In the genomic region with DNA sequence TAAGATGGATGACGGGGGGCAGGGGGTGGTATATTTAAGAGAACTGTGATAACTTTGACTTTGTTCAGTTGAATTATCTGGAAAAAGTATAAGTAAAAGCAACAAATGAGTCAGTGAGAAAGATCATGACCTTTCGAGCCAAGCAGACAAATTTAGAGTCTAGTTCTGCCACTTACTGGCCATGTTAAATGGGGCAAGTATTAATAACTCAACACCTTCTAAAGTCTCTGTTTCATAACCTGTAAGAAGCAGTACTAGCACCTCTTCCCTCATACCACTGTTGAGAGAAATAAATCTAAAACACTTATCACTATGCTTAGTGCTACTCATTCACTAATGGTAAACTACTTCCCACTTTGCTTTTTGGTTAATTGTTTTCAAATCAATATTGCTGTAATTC, we compare ENCODE assay signal across 19 cellular contexts.
"Had no signal": no experiment of that assay in that cellular context is flagged by ENCODE, and none has a peak within 500 bp of the region (broad histone marks: within the 10 kb centered on the region; RNA-seq: fewer than 3 reads in every experiment).

No MANE protein-coding gene starts in this region.

- H3K36me3 ChIP-seq: right lobe of liver, stomach had no signal

- H3K27me3 Mint-ChIP-seq: activated B cell treated with CpG ODN at 0.5 μM for 24 hours; activated CD4-positive, alpha-beta memory T cell treated with anti-CD3 and anti-CD28 coated beads, Interleukin-2, amount 10 ng/mL, durations not matched to agents 7 days and 5 days had no signal

- H3K9me3 ChIP-seq: body of pancreas, psoas muscle, right lobe of liver had no signal

- DNase-seq: activated B cell treated with CpG ODN at 0.5 μM for 24 hours; activated CD4-positive, alpha-beta memory T cell treated with anti-CD3 and anti-CD28 coated beads, Interleukin-2, amount 10 ng/mL, durations not matched to agents 7 days and 5 days; activated CD4-positive, alpha-beta T cell treated with anti-CD3 and anti-CD28 coated beads for 48 hours; activated CD8-positive, alpha-beta memory T cell treated with anti-CD3 and anti-CD28 coated beads, Interleukin-2, amount 50 U/mL, for 4 hours; activated naive CD4-positive, alpha-beta T cell treated with anti-CD3 and anti-CD28 coated beads for 36 hours; activated T-cell treated with anti-CD3 and anti-CD28 coated beads, Interleukin-2, amount 50 U/mL, for 4 hours; body of pancreas; endodermal cell; foreskin fibroblast; mesendoderm; naive thymus-derived CD4-positive, alpha-beta T cell; psoas muscle; right lobe of liver; small intestine; stimulated activated CD4-positive, alpha-beta T cell treated with anti-CD3 and anti-CD28 coated beads, Interleukin-4, amount 100 ng/mL, for 24 hours; stomach; trophoblast cell had no signal

- H3K4me1 ChIP-seq: body of pancreas, psoas muscle, right lobe of liver, stomach had no signal

- H3K36me3 Mint-ChIP-seq: stimulated activated effector memory CD8-positive, alpha-beta T cell treated with anti-CD3 and anti-CD28 coated beads, Interleukin-12 subunit alpha, Interleukin-12 subunit beta, amount 100 ng/mL, for 72 hours had no signal

- H3K27me3 ChIP-seq: body of pancreas, right lobe of liver, stomach had no signal

- H3K4me3 ChIP-seq: body of pancreas, psoas muscle, right lobe of liver, stomach had no signal

- H3K27ac ChIP-seq: body of pancreas, epithelial cell of prostate, psoas muscle, right lobe of liver, stomach had no signal

- H3K4me3 Mint-ChIP-seq: activated B cell treated with CpG ODN at 0.5 μM for 24 hours; activated CD4-positive, alpha-beta memory T cell treated with anti-CD3 and anti-CD28 coated beads, Interleukin-2, amount 10 ng/mL, durations not matched to agents 7 days and 5 days; activated naive CD4-positive, alpha-beta T cell treated with anti-CD3 and anti-CD28 coated beads for 36 hours; activated T-cell treated with anti-CD3 and anti-CD28 coated beads, Interleukin-2, amount 50 U/mL, for 4 hours; endodermal cell; naive thymus-derived CD4-positive, alpha-beta T cell; stimulated activated effector memory CD8-positive, alpha-beta T cell treated with anti-CD3 and anti-CD28 coated beads, Interleukin-12 subunit alpha, Interleukin-12 subunit beta, amount 100 ng/mL, for 72 hours had no signal

- ATAC-seq: body of pancreas; naive thymus-derived CD4-positive, alpha-beta T cell; psoas muscle; right lobe of liver; stimulated activated effector memory CD8-positive, alpha-beta T cell treated with anti-CD3 and anti-CD28 coated beads, Interleukin-12 subunit alpha, Interleukin-12 subunit beta, amount 100 ng/mL, for 72 hours had no signal

- H3K27ac Mint-ChIP-seq: activated B cell treated with CpG ODN at 0.5 μM for 24 hours; activated CD4-positive, alpha-beta memory T cell treated with anti-CD3 and anti-CD28 coated beads, Interleukin-2, amount 10 ng/mL, durations not matched to agents 7 days and 5 days; activated naive CD4-positive, alpha-beta T cell treated with anti-CD3 and anti-CD28 coated beads for 36 hours; endodermal cell; naive thymus-derived CD4-positive, alpha-beta T cell; stimulated activated effector memory CD8-positive, alpha-beta T cell treated with anti-CD3 and anti-CD28 coated beads, Interleukin-12 subunit alpha, Interleukin-12 subunit beta, amount 100 ng/mL, for 72 hours had no signal

- H3K4me1 Mint-ChIP-seq: activated B cell treated with CpG ODN at 0.5 μM for 24 hours; activated CD4-positive, alpha-beta memory T cell treated with anti-CD3 and anti-CD28 coated beads, Interleukin-2, amount 10 ng/mL, durations not matched to agents 7 days and 5 days; endodermal cell; naive thymus-derived CD4-positive, alpha-beta T cell; stimulated activated effector memory CD8-positive, alpha-beta T cell treated with anti-CD3 and anti-CD28 coated beads, Interleukin-12 subunit alpha, Interleukin-12 subunit beta, amount 100 ng/mL, for 72 hours had no signal
